In genomic region chr1:149937779-149938178, GRCh38 we compare ENCODE assay signal across 9 cellular contexts. TPM values are rescaled to one million over a fixed set of nuclear protein-coding genes. Genes with fewer than 3 reads are reported as not detected.
DNase-seq lines count a peak whose midpoint lies in the region; ATAC-seq, FAIRE-seq and TF ChIP-seq lines count a peak whose summit lies in the region.
"Had no signal": no experiment of that assay in that cellular context is flagged by ENCODE, and none has a peak within 500 bp of the region (broad histone marks: within the 10 kb centered on the region; RNA-seq: fewer than 3 reads in every experiment).

No MANE protein-coding gene starts in this region.

- peaks cover 54% of the 10 kb centered on the region for H3K4me1 ChIP-seq in HepG2 (ENCODE audit: insufficient read depth, low read length)
- peaks cover 0 to 10% of the 10 kb centered on the region in 2 donors for H3K4me1 ChIP-seq in uterus

- peak overlapping the region; percentile 23 for H3K4me3 Mint-ChIP-seq in activated naive CD8-positive, alpha-beta T cell treated with anti-CD3 and anti-CD28 coated beads for 36 hours

- DNase-seq in left ventricle myocardium superior = no peak
- DNase-seq in Right ventricle myocardium inferior (ENCODE audit: missing footprints) = no peak
- peak; percentile 34 for DNase-seq in activated naive CD8-positive, alpha-beta T cell treated with anti-CD3 and anti-CD28 coated beads for 36 hours
- no peak for DNase-seq in HepG2 (ENCODE audit: low spot score)
- no peak for DNase-seq in uterus
- DNase-seq in DMS79 treated with DMSO at 0.1 percent for 48 hours (lab: John Stamatoyannopoulos, UW) = no peak
- DNase-seq in NCI-H1694 (lab: John Stamatoyannopoulos, UW) = no peak
- no peak for DNase-seq in NCI-H2171 treated with DMSO at 0.1 percent for 48 hours (lab: John Stamatoyannopoulos, UW)
- DNase-seq: CD8-positive, alpha-beta memory T cell had no signal

- peaks cover 31% of the 10 kb centered on the region for H3K4me1 Mint-ChIP-seq in activated naive CD8-positive, alpha-beta T cell treated with anti-CD3 and anti-CD28 coated beads for 36 hours

- no peak overlapping the region for H3K9ac ChIP-seq in HepG2 (ENCODE audit: insufficient read depth, low read depth, low read length)

- CTCF ChIA-PET in HepG2 (lab: Yijun Ruan, JAX; ENCODE audit: low intra/inter-chr PET ratio, low total read pairs) = no interaction called here

- no peak for TF ChIP-seq EP300 in HepG2 (IDR thresholded peaks at IDR 0.05; ENCODE audit: low read depth in 2 of 2, low read length in 2 of 2)
- TF ChIP-seq EP300 in HepG2 (CRISPR knock-in tag; IDR thresholded peaks at IDR 0.05; ENCODE audit: borderline replicate concordance) = no peak

- H3K27ac ChIP-seq in HepG2 (ENCODE audit: extremely low read length, insufficient read depth, low read length) (no peak overlapping the region), uterus (peak overlapping the region; percentile 88 to 90)

- H3K27me3 ChIP-seq in HepG2 (ENCODE audit: control insufficient read depth in 1 of 2, insufficient read depth in 2 of 2, low read length in 2 of 2) (no peaks in the 10 kb centered on the region), uterus (no peaks in the 10 kb centered on the region)

- peak overlapping the region; percentile 47 for H3K27ac Mint-ChIP-seq in activated naive CD8-positive, alpha-beta T cell treated with anti-CD3 and anti-CD28 coated beads for 36 hours

- no peaks in the 10 kb centered on the region for H3K36me3 ChIP-seq in HepG2 (replicated peaks in 1 of 2; ENCODE audit: control insufficient read depth in 1 of 2, insufficient read depth in 2 of 2, low read length in 2 of 2)
- H3K36me3 ChIP-seq in uterus = no peaks in the 10 kb centered on the region

- no peak overlapping the region for H2AFZ ChIP-seq in HepG2 (ENCODE audit: low read length)

- H3K4me3 ChIP-seq in HepG2 (replicated peaks in 1 of 3; ENCODE audit: insufficient read depth in 1 of 3, low read depth in 2 of 3, low read length in 3 of 3) = no peak overlapping the region
- no peak overlapping the region for H3K4me3 ChIP-seq in uterus

- no peak for TF ChIP-seq RAD21 in HepG2 (CRISPR knock-in tag; IDR thresholded peaks at IDR 0.05)

- H3K9me3 ChIP-seq in HepG2 (ENCODE audit: low read length) (no peaks in the 10 kb centered on the region), uterus (no peaks in the 10 kb centered on the region)

- no peaks in the 10 kb centered on the region for H3K79me2 ChIP-seq in HepG2 (ENCODE audit: insufficient read depth, low read length)

- POLR2A ChIA-PET in HepG2 (lab: Yijun Ruan, JAX) = interaction anchor here (0.9 to 6.0 kb wide), 2 partner anchors 9 to 51 kb away, joined by 5 to 74 read pairs; a partner anchor contains a TSS

- peaks cover 3% of the 10 kb centered on the region for H3K27me3 Mint-ChIP-seq in activated naive CD8-positive, alpha-beta T cell treated with anti-CD3 and anti-CD28 coated beads for 36 hours

- in situ Hi-C loops in HepG2 (cut with HindIII; ENCODE audit: extremely low pct_ligation_motif_present, low pct_unique_long_range_greater_than_20kb) = no loop called here

- no peaks in the 10 kb centered on the region for H3K36me3 Mint-ChIP-seq in activated naive CD8-positive, alpha-beta T cell treated with anti-CD3 and anti-CD28 coated beads for 36 hours
- H3K36me3 Mint-ChIP-seq: CD8-positive, alpha-beta memory T cell had no signal

- no peak for FAIRE-seq in HepG2 (lab: Jason Lieb, UNC)

- no peak for TF ChIP-seq POLR2A in HepG2 (IDR thresholded peaks at IDR 0.05; ENCODE audit: insufficient read depth in 1 of 2, low read depth in 2 of 2, low read length in 2 of 2)
- no peak for TF ChIP-seq POLR2A in uterus (IDR thresholded peaks at IDR 0.05)

- peak; percentile 16 for ATAC-seq in left ventricle myocardium superior
- ATAC-seq in Right ventricle myocardium inferior = no peak
- ATAC-seq in HepG2 = no peak

- TF ChIP-seq CTCF in HepG2 (CRISPR knock-in tag; IDR thresholded peaks at IDR 0.05) = no peak
- no peak for TF ChIP-seq CTCF in uterus (IDR thresholded peaks at IDR 0.05)

- H4K20me1 ChIP-seq in HepG2 (ENCODE audit: insufficient read depth, low read length) = no peaks in the 10 kb centered on the region

- intact Hi-C loops in left ventricle myocardium superior (cut with micrococcal nuclease) (no loop called here), Right ventricle myocardium inferior (cut with DNase I) (no loop called here), HepG2 (cut with micrococcal nuclease; ENCODE audit: unreplicated experiment) (no loop called here), uterus (cut with DNase I; ENCODE audit: low total_unique reads) (no loop called here)

- peak overlapping the region; percentile 91 for H3K4me2 ChIP-seq in HepG2 (ENCODE audit: low read depth, low read length)

- TSS peak; percentile 36 for BruUV-seq in HepG2 (replicated peaks; lab: Mats Ljungman, UMichigan)

- no peaks in the 10 kb centered on the region for H3K9me3 Mint-ChIP-seq in activated naive CD8-positive, alpha-beta T cell treated with anti-CD3 and anti-CD28 coated beads for 36 hours
- H3K9me3 Mint-ChIP-seq: CD8-positive, alpha-beta memory T cell had no signal

RNA-seq across cellular contexts. Expression of gene MTMR11, which starts 1.1 kb away (rescaled TPM):
- total RNA-seq in left ventricle myocardium superior = 2.5 TPM
- total RNA-seq in Right ventricle myocardium inferior = 3.5 TPM
- 1 to 10 TPM in 1 of 2 experiments, under 1 TPM in 1; 0.94 to 1.8 TPM for total RNA-seq in activated naive CD8-positive, alpha-beta T cell treated with anti-CD3 and anti-CD28 coated beads for 36 hours
- total RNA-seq in HepG2 (2016; rRNA removed; fragmentation: Illumina TruSeq; extraction: Trizol) = 0.27 and 0.49 TPM in 2 replicates
- not detected in 2 replicates for total RNA-seq in HepG2 (2016; cell fraction: cytosol; rRNA removed; fragmentation: Illumina TruSeq; extraction: Trizol; ENCODE audit: low read depth)
- total RNA-seq in HepG2 (2016; cell fraction: insoluble cytoplasmic fraction; rRNA removed; fragmentation: Illumina TruSeq; extraction: Trizol) = 0.48 and 0.61 TPM in 2 replicates
- 0.09 and 0.28 TPM in 2 replicates for total RNA-seq in HepG2 (2016; cell fraction: membrane; rRNA removed; fragmentation: Illumina TruSeq; extraction: Trizol)
- total RNA-seq in HepG2 (2016; cell fraction: nucleus; rRNA removed; fragmentation: Illumina TruSeq; extraction: Trizol) = 0.65 and 0.72 TPM in 2 replicates
- polyA plus RNA-seq in HepG2 (2011; rRNA removed) = 2.8 and 4.0 TPM in 2 replicates
- 1.5 and 2.7 TPM in 2 replicates for polyA plus RNA-seq in HepG2 (2011; cell fraction: cytosol; rRNA removed)
- 10.8 and 17.5 TPM in 2 replicates for polyA plus RNA-seq in HepG2 (2011; cell fraction: nucleus; rRNA removed)
- 2.8 and 4.1 TPM in 2 replicates for polyA plus RNA-seq in HepG2 (2012)
- polyA plus RNA-seq in HepG2 (2016; cell fraction: cytosol; fragmentation: Illumina TruSeq; extraction: Trizol; ENCODE audit: low read depth) = 0.11 TPM in 1 of 2 replicates, not detected in the other
- 0.31 and 0.47 TPM in 2 replicates for polyA plus RNA-seq in HepG2 (2016; cell fraction: insoluble cytoplasmic fraction; fragmentation: Illumina TruSeq; extraction: Trizol; ENCODE audit: low read depth)
- polyA plus RNA-seq in HepG2 (2016; cell fraction: membrane; fragmentation: Illumina TruSeq; extraction: Trizol; ENCODE audit: low read depth) = 0.16 TPM in 1 of 2 replicates, not detected in the other
- 1.5 and 2.0 TPM in 2 replicates for polyA plus RNA-seq in HepG2 (2016; cell fraction: nucleus; fragmentation: Illumina TruSeq; extraction: Trizol; ENCODE audit: insufficient read depth, low read depth)
- polyA minus RNA-seq in HepG2 (2011; rRNA and poly(A)+ RNA removed; ENCODE audit: low replicate concordance) = 4.0 and 9.4 TPM in 2 replicates
- polyA minus RNA-seq in HepG2 (2011; cell fraction: cytosol; rRNA and poly(A)+ RNA removed) = 0.89 and 1.3 TPM in 2 replicates
- 5.4 and 10.2 TPM in 2 replicates for polyA minus RNA-seq in HepG2 (2011; cell fraction: nucleus; rRNA and poly(A)+ RNA removed)
- total RNA-seq in uterus = 10 to 100 TPM in 3 of 4 donors, 1 to 10 TPM in 1; 6.4 to 48.2 (median 32.1) TPM

RNA-seq across cellular contexts. Expression of gene SF3B4, which starts 10.2 kb away (rescaled TPM):
- total RNA-seq in left ventricle myocardium superior = 27.4 TPM
- 24.8 TPM for total RNA-seq in Right ventricle myocardium inferior
- total RNA-seq in activated naive CD8-positive, alpha-beta T cell treated with anti-CD3 and anti-CD28 coated beads for 36 hours = 100 to 1,000 TPM; 111 to 112 TPM
- total RNA-seq in HepG2 (2016; rRNA removed; fragmentation: Illumina TruSeq; extraction: Trizol) = 14.8 and 24.6 TPM in 2 replicates
- total RNA-seq in HepG2 (2016; cell fraction: cytosol; rRNA removed; fragmentation: Illumina TruSeq; extraction: Trizol; ENCODE audit: low read depth) = 3.4 and 4.9 TPM in 2 replicates
- 11.6 and 24.9 TPM in 2 replicates for total RNA-seq in HepG2 (2016; cell fraction: insoluble cytoplasmic fraction; rRNA removed; fragmentation: Illumina TruSeq; extraction: Trizol)
- total RNA-seq in HepG2 (2016; cell fraction: membrane; rRNA removed; fragmentation: Illumina TruSeq; extraction: Trizol) = 10.3 and 11.6 TPM in 2 replicates
- total RNA-seq in HepG2 (2016; cell fraction: nucleus; rRNA removed; fragmentation: Illumina TruSeq; extraction: Trizol) = 11.4 and 16.3 TPM in 2 replicates
- 13.8 and 14.6 TPM in 2 replicates for polyA plus RNA-seq in HepG2 (2011; rRNA removed)
- polyA plus RNA-seq in HepG2 (2011; cell fraction: cytosol; rRNA removed) = 9.1 and 10.1 TPM in 2 replicates
- 10.6 and 12.6 TPM in 2 replicates for polyA plus RNA-seq in HepG2 (2011; cell fraction: nucleus; rRNA removed)
- polyA plus RNA-seq in HepG2 (2012) = 36.2 and 39.4 TPM in 2 replicates
- 11.3 and 13.8 TPM in 2 replicates for polyA plus RNA-seq in HepG2 (2016; cell fraction: cytosol; fragmentation: Illumina TruSeq; extraction: Trizol; ENCODE audit: low read depth)
- polyA plus RNA-seq in HepG2 (2016; cell fraction: insoluble cytoplasmic fraction; fragmentation: Illumina TruSeq; extraction: Trizol; ENCODE audit: low read depth) = 37.5 and 53.9 TPM in 2 replicates
- polyA plus RNA-seq in HepG2 (2016; cell fraction: membrane; fragmentation: Illumina TruSeq; extraction: Trizol; ENCODE audit: low read depth) = 17.3 and 22.1 TPM in 2 replicates
- 28.9 and 31.3 TPM in 2 replicates for polyA plus RNA-seq in HepG2 (2016; cell fraction: nucleus; fragmentation: Illumina TruSeq; extraction: Trizol; ENCODE audit: insufficient read depth, low read depth)
- polyA minus RNA-seq in HepG2 (2011; rRNA and poly(A)+ RNA removed; ENCODE audit: low replicate concordance) = 14.9 and 44.2 TPM in 2 replicates
- 14.8 and 15.7 TPM in 2 replicates for polyA minus RNA-seq in HepG2 (2011; cell fraction: cytosol; rRNA and poly(A)+ RNA removed)
- 12.9 and 16.2 TPM in 2 replicates for polyA minus RNA-seq in HepG2 (2011; cell fraction: nucleus; rRNA and poly(A)+ RNA removed)
- total RNA-seq in uterus = 10 to 100 TPM; 10.9 to 64.6 (median 15.6) TPM

RNA-seq across cellular contexts. Expression of gene SV2A, which starts 20.1 kb away (rescaled TPM):
- total RNA-seq in left ventricle myocardium superior (0.22 TPM), Right ventricle myocardium inferior (0.51 TPM), HepG2 (2016; rRNA removed; fragmentation: Illumina TruSeq; extraction: Trizol) (0.45 and 0.84 TPM in 2 replicates), uterus (10 to 100 TPM in 2 of 4 donors, 1 to 10 TPM in 2; 1.5 to 22.6 (median 12.0) TPM)
- total RNA-seq in activated naive CD8-positive, alpha-beta T cell treated with anti-CD3 and anti-CD28 coated beads for 36 hours = 10 to 100 TPM; 12.5 to 12.8 TPM
- 0.10 and 0.18 TPM in 2 replicates for total RNA-seq in HepG2 (2016; cell fraction: cytosol; rRNA removed; fragmentation: Illumina TruSeq; extraction: Trizol; ENCODE audit: low read depth)
- total RNA-seq in HepG2 (2016; cell fraction: insoluble cytoplasmic fraction; rRNA removed; fragmentation: Illumina TruSeq; extraction: Trizol) = 0.55 and 0.89 TPM in 2 replicates
- 0.22 and 0.34 TPM in 2 replicates for total RNA-seq in HepG2 (2016; cell fraction: membrane; rRNA removed; fragmentation: Illumina TruSeq; extraction: Trizol)
- total RNA-seq in HepG2 (2016; cell fraction: nucleus; rRNA removed; fragmentation: Illumina TruSeq; extraction: Trizol) = 0.84 and 1.3 TPM in 2 replicates
- 1.9 and 3.3 TPM in 2 replicates for polyA plus RNA-seq in HepG2 (2011; rRNA removed)
- 2.0 and 3.0 TPM in 2 replicates for polyA plus RNA-seq in HepG2 (2011; cell fraction: cytosol; rRNA removed)
- polyA plus RNA-seq in HepG2 (2011; cell fraction: nucleus; rRNA removed) = 3.7 and 5.5 TPM in 2 replicates
- polyA plus RNA-seq in HepG2 (2012) = 1.8 and 4.2 TPM in 2 replicates
- 0.05 and 0.08 TPM in 2 replicates for polyA plus RNA-seq in HepG2 (2016; cell fraction: cytosol; fragmentation: Illumina TruSeq; extraction: Trizol; ENCODE audit: low read depth)
- polyA plus RNA-seq in HepG2 (2016; cell fraction: insoluble cytoplasmic fraction; fragmentation: Illumina TruSeq; extraction: Trizol; ENCODE audit: low read depth) = 0.45 and 0.50 TPM in 2 replicates
- polyA plus RNA-seq in HepG2 (2016; cell fraction: membrane; fragmentation: Illumina TruSeq; extraction: Trizol; ENCODE audit: low read depth) = 0.13 and 0.18 TPM in 2 replicates
- polyA plus RNA-seq in HepG2 (2016; cell fraction: nucleus; fragmentation: Illumina TruSeq; extraction: Trizol; ENCODE audit: insufficient read depth, low read depth) = 1.7 and 2.1 TPM in 2 replicates
- polyA minus RNA-seq in HepG2 (2011; rRNA and poly(A)+ RNA removed; ENCODE audit: low replicate concordance) = 0.19 and 5.4 TPM in 2 replicates
- polyA minus RNA-seq in HepG2 (2011; cell fraction: cytosol; rRNA and poly(A)+ RNA removed) = 1.5 and 1.9 TPM in 2 replicates
- 2.1 and 2.9 TPM in 2 replicates for polyA minus RNA-seq in HepG2 (2011; cell fraction: nucleus; rRNA and poly(A)+ RNA removed)

RNA-seq across cellular contexts. Expression of gene BOLA1, which starts 38.4 kb away (rescaled TPM):
- 16.7 TPM for total RNA-seq in left ventricle myocardium superior
- total RNA-seq in Right ventricle myocardium inferior = 15.3 TPM
- 10 to 100 TPM; 20.6 to 22.6 TPM for total RNA-seq in activated naive CD8-positive, alpha-beta T cell treated with anti-CD3 and anti-CD28 coated beads for 36 hours
- 3.1 and 4.2 TPM in 2 replicates for total RNA-seq in HepG2 (2016; rRNA removed; fragmentation: Illumina TruSeq; extraction: Trizol)
- 2.1 and 2.4 TPM in 2 replicates for total RNA-seq in HepG2 (2016; cell fraction: cytosol; rRNA removed; fragmentation: Illumina TruSeq; extraction: Trizol; ENCODE audit: low read depth)
- total RNA-seq in HepG2 (2016; cell fraction: insoluble cytoplasmic fraction; rRNA removed; fragmentation: Illumina TruSeq; extraction: Trizol) = 3.6 and 3.9 TPM in 2 replicates
- 2.0 and 2.7 TPM in 2 replicates for total RNA-seq in HepG2 (2016; cell fraction: membrane; rRNA removed; fragmentation: Illumina TruSeq; extraction: Trizol)
- total RNA-seq in HepG2 (2016; cell fraction: nucleus; rRNA removed; fragmentation: Illumina TruSeq; extraction: Trizol) = 3.2 and 3.5 TPM in 2 replicates
- 2.9 and 3.2 TPM in 2 replicates for polyA plus RNA-seq in HepG2 (2011; rRNA removed)
- 2.9 and 4.8 TPM in 2 replicates for polyA plus RNA-seq in HepG2 (2011; cell fraction: cytosol; rRNA removed)
- polyA plus RNA-seq in HepG2 (2011; cell fraction: nucleus; rRNA removed) = 8.1 and 8.9 TPM in 2 replicates
- 2.5 and 2.8 TPM in 2 replicates for polyA plus RNA-seq in HepG2 (2012)
- polyA plus RNA-seq in HepG2 (2016; cell fraction: cytosol; fragmentation: Illumina TruSeq; extraction: Trizol; ENCODE audit: low read depth) = 2.0 and 2.6 TPM in 2 replicates
- polyA plus RNA-seq in HepG2 (2016; cell fraction: insoluble cytoplasmic fraction; fragmentation: Illumina TruSeq; extraction: Trizol; ENCODE audit: low read depth) = 3.3 and 5.4 TPM in 2 replicates
- polyA plus RNA-seq in HepG2 (2016; cell fraction: membrane; fragmentation: Illumina TruSeq; extraction: Trizol; ENCODE audit: low read depth) = 2.5 and 2.8 TPM in 2 replicates
- polyA plus RNA-seq in HepG2 (2016; cell fraction: nucleus; fragmentation: Illumina TruSeq; extraction: Trizol; ENCODE audit: insufficient read depth, low read depth) = 4.8 TPM in 2 replicates
- 1.4 and 3.8 TPM in 2 replicates for polyA minus RNA-seq in HepG2 (2011; rRNA and poly(A)+ RNA removed; ENCODE audit: low replicate concordance)
- 0.79 TPM in 1 of 2 replicates, not detected in the other for polyA minus RNA-seq in HepG2 (2011; cell fraction: cytosol; rRNA and poly(A)+ RNA removed)
- 1.4 and 1.9 TPM in 2 replicates for polyA minus RNA-seq in HepG2 (2011; cell fraction: nucleus; rRNA and poly(A)+ RNA removed)
- 10 to 100 TPM in 3 of 4 donors, 1 to 10 TPM in 1; 2.1 to 51.2 (median 15.3) TPM for total RNA-seq in uterus
